Comparison of ENCODE assay signal across 8 cellular contexts in the genomic region with DNA sequence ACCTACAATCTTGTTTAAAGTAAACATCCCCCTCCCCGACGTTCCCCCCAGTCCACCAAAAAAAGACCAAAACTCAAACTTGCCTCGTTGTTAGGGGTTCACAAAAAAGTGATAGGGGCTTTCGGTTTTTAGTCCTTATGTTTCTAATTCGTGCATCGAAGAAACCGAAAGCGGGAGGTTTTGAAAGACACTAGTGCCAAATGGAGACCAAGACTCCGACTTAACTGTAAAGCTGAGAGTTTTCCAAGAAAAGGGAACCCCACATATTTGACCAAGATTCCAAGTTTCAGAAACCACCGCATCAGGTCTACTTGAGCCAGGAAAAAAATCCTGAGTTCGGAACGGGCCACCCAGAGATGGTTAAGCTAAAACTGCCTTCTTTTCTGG. TPM values are rescaled to one million over a fixed set of nuclear protein-coding genes. Genes with fewer than 3 reads are reported as not detected.
DNase-seq lines count a peak whose midpoint lies in the region; ATAC-seq and TF ChIP-seq lines count a peak whose summit lies in the region.

No MANE protein-coding gene starts in this region.

- H3K4me1 ChIP-seq in RWPE2 (ENCODE audit: insufficient read depth, poor library complexity, severe bottlenecking): peaks cover 23% of the 10 kb centered on the region
- peaks cover 46 to 63% (median 54%) of the 10 kb centered on the region in 4 donors for H3K4me1 ChIP-seq in esophagus muscularis mucosa

- no peak for TF ChIP-seq CTCF in GM12875 (IDR thresholded peaks at IDR 0.05; ENCODE audit: borderline replicate concordance, insufficient read depth, low read depth, low read length)
- TF ChIP-seq CTCF in RWPE2 (IDR thresholded peaks at IDR 0.05; ENCODE audit: poor library complexity, severe bottlenecking): no peak
- TF ChIP-seq CTCF in esophagus muscularis mucosa (IDR thresholded peaks at IDR 0.05): no peak
- TF ChIP-seq CTCF in retinal pigment epithelial cell (conservative IDR thresholded peaks at IDR 0.05; ENCODE audit: low read depth, low read length): no peak

- intact Hi-C loops in esophagus muscularis mucosa (cut with DNase I): loop anchor here (10.0 kb wide), 1 partner anchor 793 kb away; a partner anchor contains a TSS

- 0% methylated on average over 12 of the region's 12 CpGs for WGBS in esophagus muscularis mucosa

- TF ChIP-seq POLR2A in esophagus muscularis mucosa (IDR thresholded peaks at IDR 0.05; ENCODE audit: low read depth): no peak

- H3K27ac ChIP-seq in RWPE2 (ENCODE audit: poor library complexity, severe bottlenecking): peak overlapping the region; percentile 45
- peak overlapping the region; percentile 78 to 90 (median 83) for H3K27ac ChIP-seq in esophagus muscularis mucosa (replicated peaks in 1 of 4)

- no peak for TF ChIP-seq EP300 in esophagus muscularis mucosa (IDR thresholded peaks at IDR 0.05)

- H3K9me3 ChIP-seq in RWPE2 (ENCODE audit: severe bottlenecking) (no peaks in the 10 kb centered on the region), esophagus muscularis mucosa (no peaks in the 10 kb centered on the region)

- H3K36me3 ChIP-seq in RWPE2 (ENCODE audit: low read depth) (peaks cover 38% of the 10 kb centered on the region), esophagus muscularis mucosa (peaks cover 15 to 26% (median 19%) of the 10 kb centered on the region in 4 donors)

- ATAC-seq in RWPE2 (ENCODE audit: low read depth): no peak

- H3K27me3 ChIP-seq in RWPE2 (ENCODE audit: insufficient read depth, poor library complexity, severe bottlenecking) (no peaks in the 10 kb centered on the region), esophagus muscularis mucosa (no peaks in the 10 kb centered on the region)

- DNase-seq in RWPE2 (ENCODE audit: low spot score) (no peak), esophagus muscularis mucosa (ENCODE audit: extremely low spot score) (no peak), retinal pigment epithelial cell (ENCODE audit: low read depth) (no peak), NCI-H2081 treated with DMSO at 0.1 percent for 48 hours (lab: John Stamatoyannopoulos, UW) (no peak), HuH-7.5 (ENCODE audit: low spot score) (no peak), SW480 (ENCODE audit: low spot score) (no peak)
- no peak for DNase-seq in stimulated activated CD4-positive, alpha-beta T cell treated with anti-CD3 and anti-CD28 coated beads, Interleukin-2, amount 100 ng/mL, for 24 hours

- H3K4me3 ChIP-seq in GM12875 (ENCODE audit: low read depth, low read length) (peak overlapping the region; percentile 60), RWPE2 (ENCODE audit: severe bottlenecking) (peak overlapping the region; percentile 52), esophagus muscularis mucosa (peak overlapping the region; percentile 68 to 88 (median 71)), retinal pigment epithelial cell (ENCODE audit: low read length) (peak overlapping the region; percentile 96)

RNA-seq across cellular contexts. Expression of a gene that starts 0.5 kb away (rescaled TPM):
- 10 to 100 TPM; 29.7 to 73.5 (median 57.7) TPM for total RNA-seq in esophagus muscularis mucosa

RNA-seq across cellular contexts. Expression of a gene that starts 0.7 kb away (rescaled TPM):
- 10 to 100 TPM; 40.5 to 63.3 (median 45.8) TPM for total RNA-seq in esophagus muscularis mucosa

RNA-seq across cellular contexts. Expression of a gene that starts 19.6 kb away (rescaled TPM):
- 10 to 100 TPM in 3 of 4 donors, 1 to 10 TPM in 1; 4.6 to 13.0 (median 11.7) TPM for total RNA-seq in esophagus muscularis mucosa
